1 cellular context compared by ENCODE assay signal in the genomic region with DNA sequence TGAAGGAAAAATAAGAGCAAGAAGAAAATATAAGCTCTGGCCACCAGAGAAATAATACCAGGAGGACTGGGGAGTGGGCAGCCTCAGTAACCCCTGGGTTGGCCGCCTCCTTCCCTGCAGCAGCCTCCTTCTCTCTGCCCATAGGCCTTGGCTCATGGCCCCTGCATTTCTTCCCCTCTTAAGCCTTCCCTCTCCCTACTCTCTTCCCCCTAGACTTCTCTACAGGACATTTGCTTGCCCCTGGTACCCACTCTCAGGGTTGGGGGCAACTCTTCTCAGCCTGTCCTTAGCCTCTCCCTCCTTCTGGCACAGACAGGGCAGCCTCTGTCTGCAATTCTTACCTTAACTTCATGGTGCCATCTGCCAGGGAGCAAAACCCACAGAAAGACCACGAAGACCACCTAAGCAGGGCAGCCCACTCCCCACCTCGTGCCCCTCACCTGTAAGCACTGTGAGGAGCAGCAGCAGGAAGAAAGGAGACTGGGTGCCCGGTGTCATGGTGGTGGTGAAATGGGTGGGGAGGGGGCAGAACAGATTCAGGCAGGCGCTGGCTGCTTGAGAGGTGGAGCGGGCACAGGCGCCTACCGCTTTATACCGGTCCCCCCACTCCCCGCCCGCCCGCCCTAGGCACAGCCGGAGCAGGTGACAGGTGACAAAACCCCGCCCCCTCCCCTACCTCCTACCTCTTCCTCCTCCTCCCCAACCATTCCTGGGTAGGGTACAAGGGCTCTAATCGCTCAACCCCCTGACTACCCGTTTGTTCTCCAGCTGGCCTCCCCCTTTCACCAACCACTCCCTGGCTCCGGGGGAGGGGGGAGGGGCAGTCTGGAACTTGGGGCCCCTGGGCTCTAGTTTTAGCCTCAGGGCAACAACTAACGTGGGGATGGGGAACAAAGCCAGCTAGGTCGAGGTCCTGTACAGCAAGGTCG.
TF ChIP-seq lines count a peak whose summit lies in the region.

No MANE protein-coding gene starts in this region.

TF ChIP-seq in endothelial cell of umbilical vein, 7 proteins besides CTCF, POLR2A, EP300 and RAD21:
- TF ChIP-seq MYC (IDR thresholded peaks at IDR 0.05; ENCODE audit: low read depth, low read length): no peak
- TF ChIP-seq JUN (IDR thresholded peaks at IDR 0.05; ENCODE audit: borderline replicate concordance, insufficient read depth, insufficient read length, low read depth): no peak
- TF ChIP-seq GATA2 (IDR thresholded peaks at IDR 0.05; ENCODE audit: insufficient read depth, insufficient read length, low read depth, low read length): no peak
- TF ChIP-seq POLR2AphosphoS5 (IDR thresholded peaks at IDR 0.05; ENCODE audit: insufficient read depth, low read depth, low read length): no peak
